In the genomic region with DNA sequence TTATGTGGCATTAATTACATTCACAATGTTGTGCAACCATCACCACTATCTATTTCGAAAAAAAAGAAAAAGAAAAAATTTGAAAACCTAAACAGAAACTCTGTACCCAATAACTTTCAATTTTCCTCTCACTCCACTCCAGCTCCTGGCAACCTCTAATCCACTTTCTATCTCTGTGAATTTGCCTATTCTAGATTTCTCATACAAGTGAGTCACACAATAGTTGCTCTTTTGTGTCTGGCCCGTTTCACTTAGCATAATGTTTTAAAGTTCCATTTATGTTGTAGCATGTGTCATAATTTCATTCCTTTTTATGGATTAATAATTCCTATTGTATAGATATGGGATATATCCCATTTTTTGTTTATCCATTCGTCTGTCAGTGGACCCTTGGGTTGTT, we compare ENCODE assay signal across 15 cellular contexts.
"Had no signal": no experiment of that assay in that cellular context is flagged by ENCODE, and none has a peak within 500 bp of the region (broad histone marks: within the 10 kb centered on the region; RNA-seq: fewer than 3 reads in every experiment).

No MANE protein-coding gene starts in this region.

- H3K4me3 ChIP-seq: breast epithelium, heart left ventricle, neural progenitor cell, ovary, spleen had no signal

- H3K36me3 Mint-ChIP-seq: neural progenitor cell had no signal

- H3K27ac ChIP-seq: breast epithelium, heart left ventricle, neural progenitor cell, ovary, spleen had no signal

- H3K27ac Mint-ChIP-seq: activated CD4-positive, alpha-beta T cell treated with anti-CD3 and anti-CD28 coated beads, Interleukin-2, amount 10 ng/mL, durations not matched to agents 7 days and 5 days; activated naive CD8-positive, alpha-beta T cell treated with anti-CD3 and anti-CD28 coated beads, Interleukin-2, amount 10 ng/mL, durations not matched to agents 7 days and 5 days; activated T-helper 1 cell treated with anti-CD3 and anti-CD28 coated beads, Interleukin-12 subunit alpha, Interleukin-12 subunit beta, Interleukin-2, Interleukin-4 antibody, amounts not matched to agents 30 ng/mL and 10 ng/mL and 1 ng/mL, durations not matched to agents 14 hours and 24 hours and 36 hours; endodermal cell; naive B cell; neural progenitor cell had no signal

- H3K27me3 Mint-ChIP-seq: activated CD4-positive, alpha-beta T cell treated with anti-CD3 and anti-CD28 coated beads, Interleukin-2, amount 10 ng/mL, durations not matched to agents 7 days and 5 days; activated naive CD8-positive, alpha-beta T cell treated with anti-CD3 and anti-CD28 coated beads, Interleukin-2, amount 10 ng/mL, durations not matched to agents 7 days and 5 days had no signal

- DNase-seq: activated CD4-positive, alpha-beta T cell treated with anti-CD3 and anti-CD28 coated beads, Interleukin-2, amount 10 ng/mL, durations not matched to agents 7 days and 5 days; activated CD4-positive, CD25-positive, alpha-beta regulatory T cell; activated naive CD4-positive, alpha-beta T cell; activated naive CD8-positive, alpha-beta T cell treated with anti-CD3 and anti-CD28 coated beads, Interleukin-2, amount 10 ng/mL, durations not matched to agents 7 days and 5 days; anterior cingulate cortex; endodermal cell; foreskin melanocyte; heart left ventricle; naive B cell; ovary; spleen had no signal

- H2AFZ ChIP-seq: neural progenitor cell had no signal

- H3K4me1 ChIP-seq: breast epithelium, heart left ventricle, neural progenitor cell, spleen had no signal

- H3K9ac ChIP-seq: neural progenitor cell had no signal

- H3K4me2 ChIP-seq: neural progenitor cell had no signal

- ATAC-seq: heart left ventricle, sciatic nerve had no signal

- H3K27me3 ChIP-seq: breast epithelium, heart left ventricle, neural progenitor cell, ovary, spleen had no signal

- H3K4me3 Mint-ChIP-seq: activated CD4-positive, alpha-beta T cell treated with anti-CD3 and anti-CD28 coated beads, Interleukin-2, amount 10 ng/mL, durations not matched to agents 7 days and 5 days; activated naive CD8-positive, alpha-beta T cell treated with anti-CD3 and anti-CD28 coated beads, Interleukin-2, amount 10 ng/mL, durations not matched to agents 7 days and 5 days; activated T-helper 1 cell treated with anti-CD3 and anti-CD28 coated beads, Interleukin-12 subunit alpha, Interleukin-12 subunit beta, Interleukin-2, Interleukin-4 antibody, amounts not matched to agents 30 ng/mL and 10 ng/mL and 1 ng/mL, durations not matched to agents 14 hours and 24 hours and 36 hours; endodermal cell; naive B cell; neural progenitor cell had no signal

- H3K4me1 Mint-ChIP-seq: activated CD4-positive, alpha-beta T cell treated with anti-CD3 and anti-CD28 coated beads, Interleukin-2, amount 10 ng/mL, durations not matched to agents 7 days and 5 days; naive B cell; neural progenitor cell had no signal

- H3K36me3 ChIP-seq: breast epithelium, heart left ventricle, neural progenitor cell, ovary, spleen had no signal

- H3K9me3 ChIP-seq: ovary had no signal
